In genomic region chr15:68298882-68299381, GRCh38 we compare ENCODE assay signal across 8 cellular contexts. TPM values are rescaled to one million over a fixed set of nuclear protein-coding genes. Genes with fewer than 3 reads are reported as not detected.
DNase-seq lines count a peak whose midpoint lies in the region; ATAC-seq lines count a peak whose summit lies in the region.

No MANE protein-coding gene starts in this region.

- H3K9me3 ChIP-seq in CD4-positive, CD25-positive, alpha-beta regulatory T cell (ENCODE audit: control insufficient read depth in 2 of 2, low read length in 2 of 2): no peaks in the 10 kb centered on the region

- no peak overlapping the region for H3K27ac ChIP-seq in CD4-positive, CD25-positive, alpha-beta regulatory T cell (ENCODE audit: insufficient read depth, low read length, poor library complexity, severe bottlenecking)

- H3K4me1 ChIP-seq in CD4-positive, CD25-positive, alpha-beta regulatory T cell (ENCODE audit: control insufficient read depth, insufficient read depth, low read length, poor library complexity, severe bottlenecking): peaks cover 5% of the 10 kb centered on the region

- DNase-seq in CD4-positive, CD25-positive, alpha-beta regulatory T cell: peak in 2 of 3 donors; percentile 34 to 82
- DNase-seq in activated T-helper 2 cell treated with anti-CD3 and anti-CD28 coated beads, Interferon-gamma antibody, Interleukin-2, Interleukin-4, amounts not matched to agents 10 μg/mL and 5 μg/mL and 100 μg/mL, durations not matched to agents 14 hours and 24 hours and 36 hours (ENCODE audit: low spot score): no peak
- DNase-seq in midbrain (lab: John Stamatoyannopoulos, UW) (peak; percentile 52), NCI-H774 (lab: John Stamatoyannopoulos, UW) (no peak), NCI-H2196 treated with DMSO at 0.1 percent for 48 hours (lab: John Stamatoyannopoulos, UW; ENCODE audit: unreplicated experiment) (no peak), H4 (ENCODE audit: low spot score) (no peak)

- H3K4me3 Mint-ChIP-seq in CD4-positive, CD25-positive, alpha-beta regulatory T cell: peak overlapping the region; percentile 80 to 86 (median 82)
- peak overlapping the region; percentile 58 for H3K4me3 Mint-ChIP-seq in activated T-helper 2 cell treated with anti-CD3 and anti-CD28 coated beads, Interferon-gamma antibody, Interleukin-2, Interleukin-4, amounts not matched to agents 10 μg/mL and 5 μg/mL and 100 μg/mL, durations not matched to agents 14 hours and 24 hours and 36 hours (ENCODE audit: low read depth)

- no peaks in the 10 kb centered on the region for H3K27me3 Mint-ChIP-seq in CD4-positive, CD25-positive, alpha-beta regulatory T cell
- H3K27me3 Mint-ChIP-seq in activated T-helper 2 cell treated with anti-CD3 and anti-CD28 coated beads, Interferon-gamma antibody, Interleukin-2, Interleukin-4, amounts not matched to agents 10 μg/mL and 5 μg/mL and 100 μg/mL, durations not matched to agents 14 hours and 24 hours and 36 hours (ENCODE audit: low read depth): no peaks in the 10 kb centered on the region

- peak; percentile 72 to 76 for ATAC-seq in CD4-positive, CD25-positive, alpha-beta regulatory T cell (ENCODE audit: low read depth in 2 of 2)
- ATAC-seq in GM19324 (IDR thresholded peaks at IDR 0.05; ENCODE audit: low FRiP score, unreplicated experiment): peak; percentile 73
- peak; percentile 84 for ATAC-seq in HG03354 (IDR thresholded peaks at IDR 0.05; ENCODE audit: poor library complexity, severe bottlenecking, unreplicated experiment)

- H3K27me3 ChIP-seq in CD4-positive, CD25-positive, alpha-beta regulatory T cell (ENCODE audit: control insufficient read depth, insufficient read depth, low read length): no peaks in the 10 kb centered on the region

- peak overlapping the region; percentile 40 to 84 (median 74) for H3K27ac Mint-ChIP-seq in CD4-positive, CD25-positive, alpha-beta regulatory T cell
- peak overlapping the region; percentile 67 for H3K27ac Mint-ChIP-seq in activated T-helper 2 cell treated with anti-CD3 and anti-CD28 coated beads, Interferon-gamma antibody, Interleukin-2, Interleukin-4, amounts not matched to agents 10 μg/mL and 5 μg/mL and 100 μg/mL, durations not matched to agents 14 hours and 24 hours and 36 hours

- peaks cover 5% of the 10 kb centered on the region for H3K36me3 Mint-ChIP-seq in CD4-positive, CD25-positive, alpha-beta regulatory T cell
- H3K36me3 Mint-ChIP-seq in activated T-helper 2 cell treated with anti-CD3 and anti-CD28 coated beads, Interferon-gamma antibody, Interleukin-2, Interleukin-4, amounts not matched to agents 10 μg/mL and 5 μg/mL and 100 μg/mL, durations not matched to agents 14 hours and 24 hours and 36 hours (ENCODE audit: low read depth): peaks cover 7% of the 10 kb centered on the region

- peak overlapping the region; percentile 88 for H3K4me3 ChIP-seq in CD4-positive, CD25-positive, alpha-beta regulatory T cell (ENCODE audit: low read depth, low read length)

- H3K4me1 Mint-ChIP-seq in CD4-positive, CD25-positive, alpha-beta regulatory T cell: peaks cover 21 to 37% (median 28%) of the 10 kb centered on the region in 4 donors
- H3K4me1 Mint-ChIP-seq in activated T-helper 2 cell treated with anti-CD3 and anti-CD28 coated beads, Interferon-gamma antibody, Interleukin-2, Interleukin-4, amounts not matched to agents 10 μg/mL and 5 μg/mL and 100 μg/mL, durations not matched to agents 14 hours and 24 hours and 36 hours (ENCODE audit: low read depth): peaks cover 20% of the 10 kb centered on the region

- H3K36me3 ChIP-seq in CD4-positive, CD25-positive, alpha-beta regulatory T cell (ENCODE audit: control insufficient read depth, insufficient read depth, low read length): peaks cover 4% of the 10 kb centered on the region

- intact Hi-C loops in activated T-helper 2 cell treated with anti-CD3 and anti-CD28 coated beads, Interferon-gamma antibody, Interleukin-2, Interleukin-4, amounts not matched to agents 10 μg/mL and 5 μg/mL and 100 μg/mL, durations not matched to agents 14 hours and 24 hours and 36 hours (cut with micrococcal nuclease): loop anchor here (2.0 kb wide), 1 partner anchor 20 kb away; no protein-coding TSS in a partner anchor

- no peaks in the 10 kb centered on the region for H3K9me3 Mint-ChIP-seq in CD4-positive, CD25-positive, alpha-beta regulatory T cell
- no peaks in the 10 kb centered on the region for H3K9me3 Mint-ChIP-seq in activated T-helper 2 cell treated with anti-CD3 and anti-CD28 coated beads, Interferon-gamma antibody, Interleukin-2, Interleukin-4, amounts not matched to agents 10 μg/mL and 5 μg/mL and 100 μg/mL, durations not matched to agents 14 hours and 24 hours and 36 hours

RNA-seq across cellular contexts. Expression of gene FEM1B, which starts 21.4 kb away (rescaled TPM):
- total RNA-seq in CD4-positive, CD25-positive, alpha-beta regulatory T cell: 55.2 TPM
- polyA plus RNA-seq in CD4-positive, CD25-positive, alpha-beta regulatory T cell: 10 to 100 TPM; 15.7 to 27.1 (median 16.9) TPM
- 45.1 and 50.4 TPM in 2 replicates for total RNA-seq in activated T-helper 2 cell treated with anti-CD3 and anti-CD28 coated beads, Interferon-gamma antibody, Interleukin-2, Interleukin-4, amounts not matched to agents 10 μg/mL and 5 μg/mL and 100 μg/mL, durations not matched to agents 14 hours and 24 hours and 36 hours
- 23.3 and 23.8 TPM in 2 replicates for total RNA-seq in H4 (2014; rRNA removed; shearing (Covaris generic))

Comparison
In these comparisons a context has a peak if more than half of its experiments do, and no peak if none do; other contexts are left out.
1. DNase-seq: peak in CD4-positive, CD25-positive, alpha-beta regulatory T cell (2 of 3) and midbrain (single experiment); none in activated T-helper 2 cell treated with anti-CD3 and anti-CD28 coated beads, Interferon-gamma antibody, Interleukin-2, Interleukin-4, amounts not matched to agents 10 μg/mL and 5 μg/mL and 100 μg/mL, durations not matched to agents 14 hours and 24 hours and 36 hours (single experiment), NCI-H774 (single experiment), NCI-H2196 treated with DMSO at 0.1 percent for 48 hours (single experiment) and H4 (single experiment).
2. Peak in every context shown above with its lines, with median percentiles within 50 percentile points of each other: ATAC-seq.